Comparison of ENCODE assay signal across 1 cellular context in the genomic region with DNA sequence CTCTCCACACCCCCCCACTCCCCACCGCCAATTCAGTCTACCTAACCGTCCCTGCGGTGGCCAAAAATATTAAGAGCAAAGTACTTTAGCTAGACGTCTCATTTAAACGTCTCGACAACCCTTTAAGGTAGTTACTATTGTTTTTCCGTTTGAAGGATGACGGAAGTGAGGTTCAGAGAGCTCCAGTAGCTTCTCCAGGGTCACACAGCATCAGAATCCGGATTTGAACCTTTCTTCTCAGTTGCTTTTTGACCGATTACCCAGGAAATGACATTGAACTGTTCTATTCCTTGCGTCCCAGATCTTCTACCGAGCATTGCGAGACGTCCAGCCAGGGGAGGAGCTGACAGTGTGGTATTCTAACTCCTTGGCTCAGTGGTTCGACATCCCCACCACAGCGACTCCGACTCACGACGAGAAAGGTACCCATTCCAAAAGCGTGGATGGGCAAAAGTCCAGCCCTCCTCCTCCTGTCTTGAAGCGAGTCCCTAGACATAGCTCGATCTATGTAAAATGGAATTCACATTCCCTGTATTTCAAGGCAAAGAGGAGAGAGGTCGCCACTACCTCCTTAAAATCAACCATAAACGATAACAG.
TF ChIP-seq lines count a peak whose summit lies in the region.

No MANE protein-coding gene starts in this region.

TF ChIP-seq in HepG2, 621 proteins besides CTCF, POLR2A, EP300 and RAD21:
- TF ChIP-seq ZNF460 (CRISPR knock-in tag; IDR thresholded peaks at IDR 0.05; ENCODE audit: borderline replicate concordance) (no peak), ZNF768 (CRISPR knock-in tag; IDR thresholded peaks at IDR 0.05) (peak; percentile 45; the same call in 1 of the 2 replicates)
